ENCODE assay signal across 15 cellular contexts in genomic region chr19:5006201-5006600, GRCh38. TPM values are rescaled to one million over a fixed set of nuclear protein-coding genes. Genes with fewer than 3 reads are reported as not detected.
DNase-seq lines count a peak whose midpoint lies in the region; ATAC-seq and TF ChIP-seq lines count a peak whose summit lies in the region.
"Had no signal": no experiment of that assay in that cellular context is flagged by ENCODE, and none has a peak within 500 bp of the region (broad histone marks: within the 10 kb centered on the region; RNA-seq: fewer than 3 reads in every experiment).

No MANE protein-coding gene starts in this region.

- peak; percentile 40 for ATAC-seq in left lobe of liver
- ATAC-seq: activated CD8-positive, alpha-beta T cell treated with anti-CD3 and anti-CD28 coated beads, Interleukin-2, amount 10 ng/mL, durations not matched to agents 7 days and 5 days; T-cell had no signal

- DNase-seq in EL = peak; percentile 32
- peak; percentile 9 for DNase-seq in MV-4-11 (lab: John Stamatoyannopoulos, UW)
- DNase-seq in erythroblast (lab: John Stamatoyannopoulos, UW) = peak; percentile 88 to 90
- peak; percentile 74 for DNase-seq in left lobe of liver (ENCODE audit: low spot score)
- DNase-seq in activated naive CD4-positive, alpha-beta T cell treated with anti-CD3 and anti-CD28 coated beads, Interleukin-2, amount 50 U/mL, for 16 hours = no peak
- DNase-seq in stimulated activated CD4-positive, alpha-beta T cell treated with anti-CD3 and anti-CD28 coated beads, Interleukin-2, amount 100 ng/mL, for 24 hours = no peak
- no peak for DNase-seq in putamen (ENCODE audit: low spot score)
- no peak for DNase-seq in retina
- DNase-seq: activated CD4-positive, CD25-positive, alpha-beta regulatory T cell; activated CD8-positive, alpha-beta T cell treated with anti-CD3 and anti-CD28 coated beads, Interleukin-2, amount 10 ng/mL, durations not matched to agents 7 days and 5 days; AML-193; NCI-H1092 treated with DMSO at 0.1 percent for 48 hours; NCI-H774; RPMI8226; T-cell had no signal

- no peak for TF ChIP-seq POLR2A in erythroblast (IDR thresholded peaks at IDR 0.05; ENCODE audit: low read length)

RNA-seq across cellular contexts. Expression of gene KDM4B, which starts 37.3 kb away (rescaled TPM):
- total RNA-seq in left lobe of liver = 38.1 TPM

Comparison
In these comparisons a context has a peak if more than half of its experiments do, and no peak if none do; other contexts are left out.
1. DNase-seq: peak in EL (single experiment), MV-4-11 (single experiment), erythroblast (2 of 2) and left lobe of liver (single experiment); none in activated naive CD4-positive, alpha-beta T cell treated with anti-CD3 and anti-CD28 coated beads, Interleukin-2, amount 50 U/mL, for 16 hours (single experiment), stimulated activated CD4-positive, alpha-beta T cell treated with anti-CD3 and anti-CD28 coated beads, Interleukin-2, amount 100 ng/mL, for 24 hours (0 of 2), putamen (single experiment) and retina (single experiment).